16 cellular contexts compared by ENCODE assay signal in genomic region chr7:111388912-111389311, GRCh38.
DNase-seq lines count a peak whose midpoint lies in the region; ATAC-seq lines count a peak whose summit lies in the region.
"Had no signal": no experiment of that assay in that cellular context is flagged by ENCODE, and none has a peak within 500 bp of the region (broad histone marks: within the 10 kb centered on the region; RNA-seq: fewer than 3 reads in every experiment).

No MANE protein-coding gene starts in this region.

- H2AK5ac ChIP-seq in trophoblast cell (ENCODE audit: low read length) = no peak overlapping the region

- no peaks in the 10 kb centered on the region for H3K36me3 ChIP-seq in trophoblast cell (ENCODE audit: control insufficient read depth in 1 of 2, insufficient read depth in 2 of 2, low read length in 2 of 2)
- H3K36me3 ChIP-seq: neural progenitor cell had no signal

- peaks cover 16 to 26% (median 18%) of the 10 kb centered on the region in 3 donors for H3K4me1 Mint-ChIP-seq in naive B cell
- H3K4me1 Mint-ChIP-seq: CD14-positive monocyte had no signal

- ATAC-seq in GM18873 (IDR thresholded peaks at IDR 0.05; ENCODE audit: low FRiP score, unreplicated experiment) (peak; percentile 72), GM21619 (IDR thresholded peaks at IDR 0.05; ENCODE audit: unreplicated experiment) (peak; percentile 84), HG03135 (IDR thresholded peaks at IDR 0.05; ENCODE audit: unreplicated experiment) (peak; percentile 89), naive B cell (ENCODE audit: low read depth in 2 of 2) (peak; percentile 71 to 77)
- ATAC-seq: WTC11 had no signal

- no peak overlapping the region for H3K4me2 ChIP-seq in trophoblast cell (ENCODE audit: low read length)
- H3K4me2 ChIP-seq: neural progenitor cell had no signal

- H3K27ac Mint-ChIP-seq in naive B cell = peak overlapping the region in 4 of 6 donors; percentile 3 to 90 (median 47)
- H3K27ac Mint-ChIP-seq: activated naive CD8-positive, alpha-beta T cell; CD14-positive monocyte; neural progenitor cell; WTC11 had no signal

- no peak overlapping the region for H3K27ac ChIP-seq in trophoblast cell (ENCODE audit: low read depth, low read length)
- H3K27ac ChIP-seq: neural progenitor cell, SK-N-MC had no signal

- H3K9me3 ChIP-seq in trophoblast cell (ENCODE audit: insufficient read depth, low read depth, low read length) = no peaks in the 10 kb centered on the region

- peaks cover 2% of the 10 kb centered on the region for H3K79me1 ChIP-seq in trophoblast cell (ENCODE audit: low read length)

- no peak overlapping the region for H3K18ac ChIP-seq in trophoblast cell (ENCODE audit: low read length)

- H3K23ac ChIP-seq in trophoblast cell (ENCODE audit: low read length) = no peak overlapping the region

- H4K91ac ChIP-seq in trophoblast cell (ENCODE audit: low read depth, low read length) = no peak overlapping the region

- H3K4me1 ChIP-seq in trophoblast cell (ENCODE audit: control insufficient read depth in 1 of 2, insufficient read depth in 2 of 2, low read length in 2 of 2) = peaks cover 0 to 2% of the 10 kb centered on the region in 2 experiments

- peak overlapping the region in 4 of 8 donors; percentile 1 to 45 (median 3) for H3K4me3 Mint-ChIP-seq in naive B cell
- H3K4me3 Mint-ChIP-seq: activated naive CD8-positive, alpha-beta T cell; CD14-positive monocyte; neural progenitor cell; WTC11 had no signal

- H3K9me3 Mint-ChIP-seq in naive B cell = peaks cover 0 to 13% (median 4%) of the 10 kb centered on the region in 7 donors
- H3K9me3 Mint-ChIP-seq: neural progenitor cell had no signal

- H3K27me3 Mint-ChIP-seq in naive B cell = no peaks in the 10 kb centered on the region
- H3K27me3 Mint-ChIP-seq: activated naive CD8-positive, alpha-beta T cell had no signal

- no peak overlapping the region for H3K4me3 ChIP-seq in trophoblast cell (ENCODE audit: low read depth, low read length)
- H3K4me3 ChIP-seq: neural progenitor cell, SK-N-MC had no signal

- no peak overlapping the region for H3K14ac ChIP-seq in trophoblast cell (ENCODE audit: low read length)

- no peak overlapping the region for H3K4ac ChIP-seq in trophoblast cell (ENCODE audit: low read depth, low read length)

- no CpG with 5 or more reads among the region's 2 CpGs for WGBS in trophoblast cell (ENCODE audit: extremely low coverage, insufficient coverage, insufficient read length)

- H3K9ac ChIP-seq in trophoblast cell (ENCODE audit: low read length) = no peak overlapping the region
- H3K9ac ChIP-seq: neural progenitor cell had no signal

- no peak overlapping the region for H4K8ac ChIP-seq in trophoblast cell (ENCODE audit: low read depth, low read length)

- no peaks in the 10 kb centered on the region for H3K27me3 ChIP-seq in trophoblast cell (ENCODE audit: insufficient read depth, low read length)
- H3K27me3 ChIP-seq: neural progenitor cell had no signal

- peaks cover 14 to 15% of the 10 kb centered on the region in 2 donors for H3K36me3 Mint-ChIP-seq in naive B cell
- H3K36me3 Mint-ChIP-seq: CD14-positive monocyte, WTC11 had no signal

- DNase-seq in naive B cell (peak; percentile 5), H4 (ENCODE audit: low spot score) (no peak), NCI-H446 treated with DMSO at 0.1 percent for 48 hours (lab: John Stamatoyannopoulos, UW) (no peak), trophoblast cell (no peak), NCI-H446 (lab: John Stamatoyannopoulos, UW) (no peak)
- DNase-seq: erythroblast, Kasumi-1, NCI-H2081 treated with DMSO at 0.1 percent for 48 hours had no signal

- no peak overlapping the region for H2BK12ac ChIP-seq in trophoblast cell (ENCODE audit: low read length)

- H4K12ac ChIP-seq in trophoblast cell (ENCODE audit: low read depth, low read length) = no peak overlapping the region

- no peak overlapping the region for H2BK5ac ChIP-seq in trophoblast cell (ENCODE audit: low read depth, low read length, poor library complexity)

- H2AFZ ChIP-seq in trophoblast cell (ENCODE audit: insufficient read depth, low read length, poor library complexity) = no peak overlapping the region
- H2AFZ ChIP-seq: neural progenitor cell had no signal

- no peaks in the 10 kb centered on the region for H3K79me2 ChIP-seq in trophoblast cell (ENCODE audit: control insufficient read depth, insufficient read depth, low read length, poor library complexity)

- H2BK120ac ChIP-seq in trophoblast cell (ENCODE audit: insufficient read depth, low read length, poor library complexity) = no peak overlapping the region
